In the genomic region with DNA sequence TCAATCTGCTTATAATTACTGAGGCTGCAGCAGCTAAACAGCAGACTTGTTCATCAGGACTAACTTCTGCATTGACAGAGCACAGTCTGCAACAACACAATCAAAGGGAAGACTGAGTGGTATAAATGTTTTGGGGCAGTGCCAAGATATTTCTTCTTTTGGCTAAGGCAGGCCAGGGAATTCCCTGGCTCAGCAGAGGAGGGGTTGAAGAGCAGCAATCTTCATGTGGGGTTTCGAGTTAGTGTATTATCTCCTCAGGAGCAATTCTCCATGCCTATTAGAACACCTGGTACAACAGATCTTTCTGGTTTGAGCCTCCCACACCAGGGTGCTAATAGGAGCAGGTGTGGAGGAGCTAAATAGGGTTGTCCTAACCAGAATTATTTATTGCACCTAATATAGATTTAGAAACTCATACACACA, we compare ENCODE assay signal across 9 cellular contexts.
DNase-seq lines count a peak whose midpoint lies in the region; ATAC-seq and TF ChIP-seq lines count a peak whose summit lies in the region.
"Had no signal": no experiment of that assay in that cellular context is flagged by ENCODE, and none has a peak within 500 bp of the region (broad histone marks: within the 10 kb centered on the region; RNA-seq: fewer than 3 reads in every experiment).

No MANE protein-coding gene starts in this region.

- peak overlapping the region; percentile 73 for H3K4me2 ChIP-seq in OCI-LY7 (ENCODE audit: low read length)

- H3K27me3 Mint-ChIP-seq in activated CD4-positive, alpha-beta T cell treated with anti-CD3 and anti-CD28 coated beads, Interleukin-2, amount 10 ng/mL, durations not matched to agents 7 days and 5 days, result no peaks in the 10 kb centered on the region
- no peaks in the 10 kb centered on the region for H3K27me3 Mint-ChIP-seq in type B pancreatic cell

- peaks cover 54% of the 10 kb centered on the region for H3K4me1 Mint-ChIP-seq in activated CD4-positive, alpha-beta T cell treated with anti-CD3 and anti-CD28 coated beads, Interleukin-2, amount 10 ng/mL, durations not matched to agents 7 days and 5 days
- peaks cover 27% of the 10 kb centered on the region for H3K4me1 Mint-ChIP-seq in type B pancreatic cell (ENCODE audit: unreplicated experiment)

- no peaks in the 10 kb centered on the region for H3K9me2 ChIP-seq in OCI-LY7 (ENCODE audit: insufficient read depth, low read length)

- no peak for TF ChIP-seq CTCF in OCI-LY7 (conservative IDR thresholded peaks at IDR 0.05; ENCODE audit: low read length)
- TF ChIP-seq CTCF in fibroblast of pulmonary artery (IDR thresholded peaks at IDR 0.05; ENCODE audit: low read length, missing control alignments), result no peak
- TF ChIP-seq CTCF in type B pancreatic cell (conservative IDR thresholded peaks at IDR 0.05), result no peak

- H3K36me3 Mint-ChIP-seq in activated CD4-positive, alpha-beta T cell treated with anti-CD3 and anti-CD28 coated beads, Interleukin-2, amount 10 ng/mL, durations not matched to agents 7 days and 5 days (ENCODE audit: low read depth), result peaks cover 9% of the 10 kb centered on the region
- H3K36me3 Mint-ChIP-seq in type B pancreatic cell, result peaks cover 16% of the 10 kb centered on the region
- H3K36me3 Mint-ChIP-seq: natural killer cell had no signal

- CTCF ChIA-PET in activated CD4-positive, alpha-beta T cell treated with anti-CD3 and anti-CD28 coated beads, Interleukin-2, amount 10 ng/mL, durations not matched to agents 7 days and 5 days (lab: Charles Lee), result interaction anchor here (0.7 to 2.9 kb wide), 4 partner anchors 39 to 221 kb away, joined by 3 to 16 read pairs (median 3); no protein-coding TSS in a partner anchor
- CTCF ChIA-PET in OCI-LY7 (lab: Charles Lee; ENCODE audit: unreplicated experiment), result interaction anchor here (3.9 kb wide), 1 partner anchor 98 kb away, joined by 23 read pairs; no protein-coding TSS in a partner anchor

- H3K27ac Mint-ChIP-seq in activated CD4-positive, alpha-beta T cell treated with anti-CD3 and anti-CD28 coated beads, Interleukin-2, amount 10 ng/mL, durations not matched to agents 7 days and 5 days, result peak overlapping the region; percentile 82
- peak overlapping the region; percentile 90 for H3K27ac Mint-ChIP-seq in type B pancreatic cell

- no peak for DNase-seq in activated CD4-positive, alpha-beta T cell treated with anti-CD3 and anti-CD28 coated beads, Interleukin-2, amount 10 ng/mL, durations not matched to agents 7 days and 5 days
- DNase-seq in activated CD4-positive, alpha-beta T cell treated with anti-CD3 and anti-CD28 coated beads for 48 hours, result no peak
- DNase-seq in OCI-LY7 (ENCODE audit: low spot score) (peak; percentile 93), fibroblast of pulmonary artery (ENCODE audit: low read depth) (peak; percentile 69), type B pancreatic cell (ENCODE audit: extremely low spot score, unreplicated experiment) (no peak), activated gamma-delta T cell treated with Interleukin-2 at 50 U/mL for 16 hours (no peak), SW480 (ENCODE audit: low spot score) (no peak)
- DNase-seq: natural killer cell had no signal

- no peaks in the 10 kb centered on the region for H3K9me3 ChIP-seq in OCI-LY7 (ENCODE audit: low read length)

- peak; percentile 44 for ATAC-seq in HG03039 (IDR thresholded peaks at IDR 0.05; ENCODE audit: unreplicated experiment)

- H3K4me3 Mint-ChIP-seq in activated CD4-positive, alpha-beta T cell treated with anti-CD3 and anti-CD28 coated beads, Interleukin-2, amount 10 ng/mL, durations not matched to agents 7 days and 5 days, result no peak overlapping the region
- H3K4me3 Mint-ChIP-seq in type B pancreatic cell, result peak overlapping the region; percentile 15
- H3K4me3 Mint-ChIP-seq: natural killer cell had no signal

- peaks cover 75% of the 10 kb centered on the region for H3K4me1 ChIP-seq in OCI-LY7 (ENCODE audit: insufficient read depth, low read length, poor library complexity, severe bottlenecking)

- POLR2A ChIA-PET in activated CD4-positive, alpha-beta T cell treated with anti-CD3 and anti-CD28 coated beads, Interleukin-2, amount 10 ng/mL, durations not matched to agents 7 days and 5 days (lab: Charles Lee), result interaction anchor here (1.3 kb wide), 1 partner anchor 103 kb away, joined by 3 read pairs; a partner anchor contains a TSS
- POLR2A ChIA-PET in OCI-LY7 (lab: Charles Lee), result interaction anchor here (0.7 to 6.9 kb wide), 15 partner anchors 15 to 1019 kb away, joined by 3 to 226 read pairs (median 22); a partner anchor contains a TSS

- H4K20me1 ChIP-seq in OCI-LY7 (ENCODE audit: insufficient read depth, low read length), result no peaks in the 10 kb centered on the region

- BruUV-seq in OCI-LY7 (replicated peaks; lab: Mats Ljungman, UMichigan), result no TSS peak

- H2AFZ ChIP-seq in OCI-LY7 (ENCODE audit: low read length), result peak overlapping the region; percentile 5; the same call in 1 of the 2 replicates

- no peaks in the 10 kb centered on the region for H3K9me3 Mint-ChIP-seq in activated CD4-positive, alpha-beta T cell treated with anti-CD3 and anti-CD28 coated beads, Interleukin-2, amount 10 ng/mL, durations not matched to agents 7 days and 5 days
- peaks cover 3% of the 10 kb centered on the region for H3K9me3 Mint-ChIP-seq in type B pancreatic cell
- H3K9me3 Mint-ChIP-seq: natural killer cell had no signal

- peaks cover 21% of the 10 kb centered on the region; the same call in 1 of the 2 replicates for H3K79me2 ChIP-seq in OCI-LY7 (ENCODE audit: insufficient read depth, low read depth, low read length)

- peak overlapping the region; percentile 56 for H3K4me3 ChIP-seq in OCI-LY7 (ENCODE audit: low read depth, low read length, poor library complexity, severe bottlenecking)
- no peak overlapping the region for H3K4me3 ChIP-seq in fibroblast of pulmonary artery (replicated peaks; ENCODE audit: low read depth, low read length)

- intact Hi-C loops in OCI-LY7 (cut with micrococcal nuclease; ENCODE audit: unreplicated experiment), result loop anchor here (1.0 to 10.0 kb wide), 4 partner anchors 34 to 710 kb away; no protein-coding TSS in a partner anchor

- no peaks in the 10 kb centered on the region for H3K36me3 ChIP-seq in OCI-LY7 (ENCODE audit: insufficient read depth, low read length)

- H3K27ac ChIP-seq in OCI-LY7 (ENCODE audit: low read depth, low read length, poor library complexity, severe bottlenecking), result peak overlapping the region; percentile 100

Comparison
In these comparisons a context has a peak if more than half of its experiments do, and no peak if none do; other contexts are left out.
1. DNase-seq: peak in OCI-LY7 (single experiment) and fibroblast of pulmonary artery (single experiment); none in activated CD4-positive, alpha-beta T cell treated with anti-CD3 and anti-CD28 coated beads, Interleukin-2, amount 10 ng/mL, durations not matched to agents 7 days and 5 days (single experiment), activated CD4-positive, alpha-beta T cell treated with anti-CD3 and anti-CD28 coated beads for 48 hours (single experiment), type B pancreatic cell (single experiment), activated gamma-delta T cell treated with Interleukin-2 at 50 U/mL for 16 hours (single experiment) and SW480 (single experiment).